Comparison of ENCODE assay signal across 1 cellular context in genomic region chr2:218722419-218722818, GRCh38.
TF ChIP-seq lines count a peak whose summit lies in the region.

No MANE protein-coding gene starts in this region.

TF ChIP-seq in GM23338, 12 proteins besides CTCF, POLR2A, EP300 and RAD21:
- no peak for TF ChIP-seq ZNF462 (CRISPR knock-in tag; IDR thresholded peaks at IDR 0.05)
- TF ChIP-seq ZNF331 (CRISPR knock-in tag; IDR thresholded peaks at IDR 0.05; ENCODE audit: low read depth), result no peak
- TF ChIP-seq EZH2 (IDR thresholded peaks at IDR 0.05; ENCODE audit: low read depth, unreplicated experiment), result no peak
- TF ChIP-seq NANOG (IDR thresholded peaks at IDR 0.05; ENCODE audit: borderline replicate concordance), result no peak
- no peak for TF ChIP-seq ETS1 (IDR thresholded peaks at IDR 0.05)
- TF ChIP-seq ZNF114 (CRISPR knock-in tag; IDR thresholded peaks at IDR 0.05), result no peak
- TF ChIP-seq JUNB (IDR thresholded peaks at IDR 0.05; ENCODE audit: unreplicated experiment), result no peak
- no peak for TF ChIP-seq POLR2AphosphoS5 (IDR thresholded peaks at IDR 0.05; ENCODE audit: low read depth)
- no peak for TF ChIP-seq CREB1 (CRISPR knock-in tag; IDR thresholded peaks at IDR 0.05; ENCODE audit: low read depth)
- no peak for TF ChIP-seq EZH2phosphoT487 (IDR thresholded peaks at IDR 0.05; ENCODE audit: unreplicated experiment)
- TF ChIP-seq REST (IDR thresholded peaks at IDR 0.05; ENCODE audit: unreplicated experiment), result no peak
- TF ChIP-seq STAT1 (IDR thresholded peaks at IDR 0.05; ENCODE audit: unreplicated experiment), result no peak
